ENCODE assay signal across 22 cellular contexts in the genomic region with DNA sequence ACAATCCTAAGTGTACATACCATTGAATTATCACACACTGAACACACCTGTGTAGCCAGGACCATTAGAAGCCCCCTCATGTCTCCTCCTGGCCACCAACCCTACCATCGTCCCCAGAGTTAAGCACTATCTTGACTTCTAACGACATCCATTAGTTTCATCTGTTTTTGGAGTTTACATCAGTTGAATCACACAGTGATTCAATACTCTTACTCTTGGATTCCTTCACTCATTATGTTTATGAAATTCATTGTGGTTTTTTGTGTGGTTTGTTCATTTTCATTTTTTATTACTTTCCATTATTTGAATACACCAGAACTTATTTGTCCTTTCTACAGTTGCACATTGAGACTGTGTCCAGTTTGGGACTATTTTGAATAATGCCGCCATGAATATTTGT. TPM values are rescaled to one million over a fixed set of nuclear protein-coding genes. Genes with fewer than 3 reads are reported as not detected.
A peak's percentile ranks its signal among the peaks of the same experiment; 100 is the strongest.
DNase-seq lines count a peak whose midpoint lies in the region; ATAC-seq, FAIRE-seq and TF ChIP-seq lines count a peak whose summit lies in the region.
"Had no signal": no experiment of that assay in that cellular context is flagged by ENCODE, and none has a peak within 500 bp of the region (broad histone marks: within the 10 kb centered on the region; RNA-seq: fewer than 3 reads in every experiment).

No MANE protein-coding gene starts in this region.

- H3K9me3 Mint-ChIP-seq in activated T-cell treated with anti-CD3 and anti-CD28 coated beads, Interleukin-2, amount 50 U/mL, for 72 hours, result peaks cover 0 to 3% of the 10 kb centered on the region in 2 donors
- no peaks in the 10 kb centered on the region for H3K9me3 Mint-ChIP-seq in chondrocyte (ENCODE audit: low read depth)
- H3K9me3 Mint-ChIP-seq: CD8-positive, alpha-beta T cell had no signal

- no peak overlapping the region for H2BK20ac ChIP-seq in IMR-90 (ENCODE audit: low read depth, low read length)

- peaks cover 0 to 2% of the 10 kb centered on the region in 2 donors for H3K36me3 Mint-ChIP-seq in activated T-cell treated with anti-CD3 and anti-CD28 coated beads, Interleukin-2, amount 50 U/mL, for 72 hours (ENCODE audit: insufficient read depth in 2 of 2)
- H3K36me3 Mint-ChIP-seq in chondrocyte (ENCODE audit: low read depth), result no peaks in the 10 kb centered on the region
- H3K36me3 Mint-ChIP-seq: CD14-positive monocyte; CD8-positive, alpha-beta T cell had no signal

- no peak overlapping the region for H2BK15ac ChIP-seq in IMR-90 (ENCODE audit: low read depth, low read length)

- POLR2A ChIA-PET in IMR-90 (lab: Charles Lee; ENCODE audit: unreplicated experiment), result no interaction called here

- H3K36me3 ChIP-seq in IMR-90 (ENCODE audit: control insufficient read depth, insufficient read depth, low read length) (no peaks in the 10 kb centered on the region), sigmoid colon (no peaks in the 10 kb centered on the region)
- H3K36me3 ChIP-seq: BLaER1 had no signal

- H2BK120ac ChIP-seq in IMR-90 (ENCODE audit: low read depth, low read length), result no peak overlapping the region

- no peak overlapping the region for H2AK5ac ChIP-seq in IMR-90 (ENCODE audit: low read depth, low read length)

- no peaks in the 10 kb centered on the region for H4K20me1 ChIP-seq in IMR-90 (ENCODE audit: insufficient read depth, low read length)
- H4K20me1 ChIP-seq: BLaER1 had no signal

- H3K4me3 Mint-ChIP-seq in activated T-cell treated with anti-CD3 and anti-CD28 coated beads, Interleukin-2, amount 50 U/mL, for 72 hours, result no peak overlapping the region
- no peak overlapping the region for H3K4me3 Mint-ChIP-seq in chondrocyte (ENCODE audit: unreplicated experiment)
- H3K4me3 Mint-ChIP-seq: CD14-positive monocyte; CD8-positive, alpha-beta T cell; GM23338 had no signal

- H3K56ac ChIP-seq in IMR-90 (ENCODE audit: extremely low read depth, insufficient read depth, low read length), result no peak overlapping the region

- H2BK5ac ChIP-seq in IMR-90 (ENCODE audit: low read depth, low read length, poor library complexity, severe bottlenecking), result no peak overlapping the region

- WGBS in IMR-90 (ENCODE audit: extremely low coverage in 2 of 2, insufficient read length in 1 of 2), 2 experiments, result no CpG with 5 or more reads among the region's 3 CpGs
- 93 to 95% methylated on average over 3 of the region's 3 CpGs for WGBS in sigmoid colon, 2 donors

- H3K27ac ChIP-seq in IMR-90 (ENCODE audit: insufficient read depth, low read length) (no peak overlapping the region), sigmoid colon (no peak overlapping the region)
- H3K27ac ChIP-seq: BLaER1 had no signal

- H3K9ac ChIP-seq in IMR-90 (ENCODE audit: low read depth, low read length), result no peak overlapping the region
- H3K9ac ChIP-seq: BLaER1 had no signal

- in situ Hi-C loops in IMR-90 (cut with MboI; ENCODE audit: low sequenced_read_pairs), result no loop called here

- ATAC-seq in activated T-cell treated with anti-CD3 and anti-CD28 coated beads, Interleukin-2, amount 50 U/mL, for 72 hours (replicated peaks in 1 of 2), result peak; percentile 5 to 28
- no peak for ATAC-seq in IMR-90 (ENCODE audit: low read depth)
- ATAC-seq: CD8-positive, alpha-beta T cell; GM12878; GM23338 had no signal

- H4K8ac ChIP-seq in IMR-90 (ENCODE audit: low read depth in 2 of 2, low read length in 2 of 2), result no peak overlapping the region

- intact Hi-C loops in IMR-90 (cut with micrococcal nuclease), result no loop called here
- intact Hi-C loops in sigmoid colon (cut with DNase I), result no loop called here

- TF ChIP-seq CTCF in IMR-90 (conservative IDR thresholded peaks at IDR 0.05; ENCODE audit: low read depth, low read length), result no peak
- TF ChIP-seq CTCF in chondrocyte (IDR thresholded peaks at IDR 0.05), result no peak
- no peak for TF ChIP-seq CTCF in sigmoid colon (IDR thresholded peaks at IDR 0.05)

- peaks cover 13% of the 10 kb centered on the region for H3K4me1 Mint-ChIP-seq in activated T-cell treated with anti-CD3 and anti-CD28 coated beads, Interleukin-2, amount 50 U/mL, for 72 hours (ENCODE audit: low read depth)
- H3K4me1 Mint-ChIP-seq in chondrocyte (ENCODE audit: low read depth), result no peaks in the 10 kb centered on the region
- H3K4me1 Mint-ChIP-seq: CD14-positive monocyte had no signal

- dilution Hi-C loops in IMR-90 (cut with HindIII; ENCODE audit: low sequenced_read_pairs, unreplicated experiment), result no loop called here

- no peaks in the 10 kb centered on the region for H3K9me3 ChIP-seq in IMR-90 (ENCODE audit: control insufficient read depth, insufficient read depth, low read length)
- no peaks in the 10 kb centered on the region for H3K9me3 ChIP-seq in sigmoid colon
- H3K9me3 ChIP-seq: BLaER1 had no signal

- no peak for TF ChIP-seq EP300 in sigmoid colon (IDR thresholded peaks at IDR 0.05)

- H3K4me3 ChIP-seq in IMR-90 (ENCODE audit: insufficient read depth, low read depth, low read length) (no peak overlapping the region), sigmoid colon (no peak overlapping the region)
- H3K4me3 ChIP-seq: BLaER1, GM12878, GM23338 had no signal

- H3K27me3 Mint-ChIP-seq in activated T-cell treated with anti-CD3 and anti-CD28 coated beads, Interleukin-2, amount 50 U/mL, for 72 hours (ENCODE audit: low read depth), result no peaks in the 10 kb centered on the region
- peaks cover 39% of the 10 kb centered on the region for H3K27me3 Mint-ChIP-seq in chondrocyte (ENCODE audit: low read depth)

- H4K5ac ChIP-seq in IMR-90 (ENCODE audit: low read depth, low read length), result no peak overlapping the region

- no peak overlapping the region for H3K14ac ChIP-seq in IMR-90 (replicated peaks; ENCODE audit: low read depth, low read length)

- H2AK9ac ChIP-seq in IMR-90 (replicated peaks; ENCODE audit: low read depth, low read length, poor library complexity), result no peak overlapping the region

- H3K4me1 ChIP-seq in IMR-90 (ENCODE audit: control insufficient read depth, insufficient read depth, low read length), result no peaks in the 10 kb centered on the region
- no peaks in the 10 kb centered on the region for H3K4me1 ChIP-seq in sigmoid colon
- H3K4me1 ChIP-seq: BLaER1 had no signal

- H3K23ac ChIP-seq in IMR-90 (ENCODE audit: low read depth, low read length), result no peak overlapping the region

- no peak for DNase-seq in activated T-cell treated with anti-CD3 and anti-CD28 coated beads, Interleukin-2, amount 50 U/mL, for 72 hours
- DNase-seq in activated T-cell treated with anti-CD3 and anti-CD28 coated beads, Interleukin-2, amount 50 U/mL, for 1 hour, result no peak
- DNase-seq in IMR-90, result peak; percentile 3
- DNase-seq in chondrocyte (ENCODE audit: low spot score), result peak; percentile 0
- peak; percentile 11 for DNase-seq in sigmoid colon
- DNase-seq in GM12891 (ENCODE audit: insufficient read length, low spot score), result no peak
- no peak for DNase-seq in midbrain (lab: John Stamatoyannopoulos, UW)
- DNase-seq in NCI-H1105 treated with DMSO at 0.1 percent for 48 hours (lab: John Stamatoyannopoulos, UW), result no peak
- DNase-seq: 8988T; Calu3; CD8-positive, alpha-beta T cell; DMS79 treated with DMSO at 0.1 percent for 48 hours; HCEC 1CT had no signal

- no peak for FAIRE-seq in GM12891 (lab: Jason Lieb, UNC)
- FAIRE-seq: GM12878, H54 had no signal

- H3K4me2 ChIP-seq in IMR-90 (ENCODE audit: low read depth, low read length), result no peak overlapping the region
- H3K4me2 ChIP-seq: BLaER1, GM23338 had no signal

- H3K79me1 ChIP-seq in IMR-90 (ENCODE audit: low read depth in 1 of 2, low read length in 2 of 2), result no peaks in the 10 kb centered on the region

- no peak for TF ChIP-seq RAD21 in IMR-90 (IDR thresholded peaks at IDR 0.05; ENCODE audit: low read length)

- no TSS peak for BruUV-seq in IMR-90 (replicated peaks; lab: Mats Ljungman, UMichigan)

- H2AFZ ChIP-seq in IMR-90 (replicated peaks; ENCODE audit: low read length, poor library complexity), result no peak overlapping the region
- H2AFZ ChIP-seq: GM23338 had no signal

- TF ChIP-seq POLR2A in IMR-90 (IDR thresholded peaks at IDR 0.05; ENCODE audit: low read depth, low read length), result no peak
- no peak for TF ChIP-seq POLR2A in sigmoid colon (IDR thresholded peaks at IDR 0.05)
- TF ChIP-seq POLR2A in GM12891 (IDR thresholded peaks at IDR 0.05; ENCODE audit: low read depth, low read length), result no peak

- H3K27me3 ChIP-seq in IMR-90 (ENCODE audit: control insufficient read depth, insufficient read depth, low read length) (peaks cover 34% of the 10 kb centered on the region), sigmoid colon (no peaks in the 10 kb centered on the region)
- H3K27me3 ChIP-seq: BLaER1 had no signal

- no peak overlapping the region for H3K4ac ChIP-seq in IMR-90 (ENCODE audit: low read depth, low read length)

- CTCF ChIA-PET in IMR-90 (lab: Yijun Ruan, JAX), result no interaction called here

- H3K27ac Mint-ChIP-seq in activated T-cell treated with anti-CD3 and anti-CD28 coated beads, Interleukin-2, amount 50 U/mL, for 72 hours, result no peak overlapping the region
- no peak overlapping the region for H3K27ac Mint-ChIP-seq in chondrocyte (ENCODE audit: unreplicated experiment)
- H3K27ac Mint-ChIP-seq: CD14-positive monocyte; CD8-positive, alpha-beta T cell; GM23338 had no signal

- no peaks in the 10 kb centered on the region for H3K9me1 ChIP-seq in IMR-90 (ENCODE audit: insufficient read depth, low read length)

- no peak overlapping the region for H4K91ac ChIP-seq in IMR-90 (ENCODE audit: insufficient read depth, low read depth, low read length)

- H3K18ac ChIP-seq in IMR-90 (ENCODE audit: low read depth, low read length), result no peak overlapping the region

RNA-seq across cellular contexts. Expression of a gene that starts 13.6 kb away (rescaled TPM):
- under 1 TPM in 1 of 2 donors, not detected in 1; 0.19 TPM for total RNA-seq in activated T-cell treated with anti-CD3 and anti-CD28 coated beads, Interleukin-2, amount 50 U/mL, for 72 hours
- total RNA-seq in IMR-90 (2012; rRNA removed) (not detected in 2 replicates), chondrocyte (not detected in 3 replicates), sigmoid colon (not detected)
- polyA plus RNA-seq in IMR-90 (2012; rRNA removed) (not detected in 2 replicates), sigmoid colon (not detected)
- not detected in 2 replicates for polyA plus RNA-seq in IMR-90 (2012; cell fraction: cytosol; rRNA removed)
- not detected in 2 replicates for polyA plus RNA-seq in IMR-90 (2012; cell fraction: nucleus; rRNA removed; ENCODE audit: low replicate concordance)
- polyA plus RNA-seq in GM12891 (2012; ENCODE audit: low read depth, missing spikeins), result 0.55 TPM
- total RNA-seq: A673; Calu3; CD8-positive, alpha-beta T cell; G401; GM23338; HT-29 had no signal
- polyA plus RNA-seq: AG04450, GM23338 had no signal

RNA-seq across cellular contexts. Expression of a gene that starts 27.4 kb away (rescaled TPM):
- 10 to 100 TPM; 23.2 to 31.3 TPM for total RNA-seq in activated T-cell treated with anti-CD3 and anti-CD28 coated beads, Interleukin-2, amount 50 U/mL, for 72 hours
- total RNA-seq in IMR-90 (2012; rRNA removed), result 10.9 and 14.2 TPM in 2 replicates
- polyA plus RNA-seq in IMR-90 (2012; rRNA removed), result 23.5 and 27.6 TPM in 2 replicates
- polyA plus RNA-seq in IMR-90 (2012; cell fraction: cytosol; rRNA removed), result 15.9 and 23.1 TPM in 2 replicates
- polyA plus RNA-seq in IMR-90 (2012; cell fraction: nucleus; rRNA removed; ENCODE audit: low replicate concordance), result 67.2 and 166 TPM in 2 replicates
- 14.0 to 20.6 TPM (median 14.7 TPM) in 3 replicates for total RNA-seq in chondrocyte
- total RNA-seq in sigmoid colon, result 10 to 100 TPM in 2 of 4 donors, 1 to 10 TPM in 2; 4.3 to 15.0 (median 10.1) TPM
- 10 to 100 TPM in 2 of 3 donors, 1 to 10 TPM in 1; 8.6 to 18.6 (median 10.8) TPM for polyA plus RNA-seq in sigmoid colon
- 17.3 TPM for polyA plus RNA-seq in GM12891 (2012; ENCODE audit: low read depth, missing spikeins)

RNA-seq across cellular contexts. Expression of a gene that starts 40.1 kb away (rescaled TPM):
- under 1 TPM in 1 of 2 donors, not detected in 1; 0.09 TPM for total RNA-seq in activated T-cell treated with anti-CD3 and anti-CD28 coated beads, Interleukin-2, amount 50 U/mL, for 72 hours
- not detected in 2 replicates for total RNA-seq in IMR-90 (2012; rRNA removed)
- polyA plus RNA-seq in IMR-90 (2012; rRNA removed), result not detected in 2 replicates
- polyA plus RNA-seq in IMR-90 (2012; cell fraction: cytosol; rRNA removed), result not detected in 2 replicates
- not detected in 2 replicates for polyA plus RNA-seq in IMR-90 (2012; cell fraction: nucleus; rRNA removed; ENCODE audit: low replicate concordance)
- not detected in 3 replicates for total RNA-seq in chondrocyte
- total RNA-seq in sigmoid colon, result 1 to 10 TPM; 3.0 to 6.6 (median 4.9) TPM
- polyA plus RNA-seq in sigmoid colon, result 1 to 10 TPM in 2 of 3 donors, under 1 TPM in 1; 0.69 to 3.6 (median 2.4) TPM
- polyA plus RNA-seq in GM12891 (2012; ENCODE audit: low read depth, missing spikeins), result not detected
- total RNA-seq: A673, Calu3, G401, GM12878, GM23338, HT-29 had no signal
- polyA plus RNA-seq: AG04450, GM23338 had no signal

Comparison
In these comparisons a context has a peak if more than half of its experiments do, and no peak if none do; other contexts are left out.
1. DNase-seq: peak in IMR-90 (single experiment), chondrocyte (single experiment) and sigmoid colon (single experiment); none in activated T-cell treated with anti-CD3 and anti-CD28 coated beads, Interleukin-2, amount 50 U/mL, for 72 hours (0 of 2), activated T-cell treated with anti-CD3 and anti-CD28 coated beads, Interleukin-2, amount 50 U/mL, for 1 hour (single experiment), GM12891 (single experiment), midbrain (single experiment) and NCI-H1105 treated with DMSO at 0.1 percent for 48 hours (single experiment).